In genomic region chr18:78993014-78993926, GRCh38 we compare ENCODE assay signal across 27 cellular contexts. TPM values are rescaled to one million over a fixed set of nuclear protein-coding genes. Genes with fewer than 3 reads are reported as not detected.
"Had no signal": no experiment of that assay in that cellular context is flagged by ENCODE, and none has a peak within 500 bp of the region (broad histone marks: within the 10 kb centered on the region; RNA-seq: fewer than 3 reads in every experiment).

No MANE protein-coding gene starts in this region.

- H3K36me3 ChIP-seq: adrenal gland, breast epithelium, MG63, Peyer's patch had no signal

- H3K4me3 ChIP-seq: adrenal gland, breast epithelium, MG63, Peyer's patch had no signal

- H3K4me1 ChIP-seq: adrenal gland, breast epithelium, Peyer's patch had no signal

- H3K27me3 ChIP-seq: Peyer's patch had no signal

- H3K27ac ChIP-seq: adrenal gland, breast epithelium, Peyer's patch had no signal

- ATAC-seq: activated T-cell treated with anti-CD3 and anti-CD28 coated beads, Interleukin-2, amount 50 U/mL, for 72 hours; T-helper 17 cell had no signal

- DNase-seq: activated B cell treated with CpG ODN at 0.5 μM for 24 hours; activated CD4-positive, alpha-beta memory T cell treated with anti-CD3 and anti-CD28 coated beads for 36 hours; activated CD4-positive, alpha-beta T cell treated with anti-CD3 and anti-CD28 coated beads for 1 hour; activated CD4-positive, alpha-beta T cell treated with anti-CD3 and anti-CD28 coated beads, Interleukin-2, amount 10 ng/mL, durations not matched to agents 7 days and 5 days; activated CD8-positive, alpha-beta memory T cell treated with anti-CD3 and anti-CD28 coated beads, Interleukin-2, amount 50 U/mL, for 4 hours; activated naive CD4-positive, alpha-beta T cell treated with anti-CD3 and anti-CD28 coated beads, Interleukin-2, amount 50 U/mL, for 16 hours; activated naive CD8-positive, alpha-beta T cell treated with anti-CD3 and anti-CD28 coated beads, Interleukin-2, amount 10 ng/mL, durations not matched to agents 7 days and 5 days; activated T-cell treated with anti-CD3 and anti-CD28 coated beads, Interleukin-2, amount 50 U/mL, for 72 hours; adrenal gland; anterior cingulate cortex; MG63; MV-4-11; NCI-H1417 treated with DMSO at 0.1 percent for 48 hours; NCI-H1694; NCI-H2029; NCI-H2107; NCI-H2171 treated with DMSO at 0.1 percent for 48 hours; NCI-H226; NCI-H510A; NCI-H69; NK-92 treated with Interleukin-12 subunit alpha and Interleukin-12 subunit beta, amount 100 ng/mL, for 24 hours; Peyer's patch; SIG-M5; T-helper 17 cell; T-helper 9 cell had no signal

- H3K9me3 ChIP-seq: adrenal gland, MG63, Peyer's patch had no signal

RNA-seq across cellular contexts. Expression of gene SALL3, which starts 13.7 kb away (rescaled TPM):
- total RNA-seq: activated B cell treated with CpG ODN at 0.5 μM for 24 hours; activated CD4-positive, alpha-beta memory T cell treated with anti-CD3 and anti-CD28 coated beads for 36 hours; activated CD4-positive, alpha-beta T cell treated with anti-CD3 and anti-CD28 coated beads, Interleukin-2, amount 10 ng/mL, durations not matched to agents 7 days and 5 days; activated naive CD8-positive, alpha-beta T cell treated with anti-CD3 and anti-CD28 coated beads, Interleukin-2, amount 10 ng/mL, durations not matched to agents 7 days and 5 days; activated T-cell treated with anti-CD3 and anti-CD28 coated beads, Interleukin-2, amount 50 U/mL, for 72 hours; activated T-helper 2 cell treated with anti-CD3 and anti-CD28 coated beads, Interferon-gamma antibody, Interleukin-2, Interleukin-4, amounts not matched to agents 10 μg/mL and 5 μg/mL and 100 μg/mL, durations not matched to agents 14 hours and 24 hours and 36 hours; breast epithelium; Peyer's patch; T-helper 17 cell had no signal
- polyA plus RNA-seq: adrenal gland had no signal
